8 cellular contexts compared by ENCODE assay signal in the genomic region with DNA sequence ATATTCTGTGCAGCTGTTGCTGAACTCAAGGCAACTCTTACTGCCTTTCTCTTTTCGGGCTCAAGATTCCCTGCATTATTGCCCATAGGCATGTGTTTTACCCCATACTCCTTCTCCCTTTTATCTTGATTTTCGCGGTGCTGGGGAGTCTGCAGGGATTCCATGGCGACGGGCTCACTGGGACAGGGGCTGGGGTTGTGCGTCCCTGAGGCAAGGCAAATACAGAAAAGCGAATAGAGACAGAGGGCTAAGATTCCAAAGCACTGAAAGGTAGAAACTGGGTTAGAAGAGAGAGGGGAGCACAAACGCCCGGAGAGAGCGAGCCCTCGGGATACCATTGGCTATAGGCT. TPM values are rescaled to one million over a fixed set of nuclear protein-coding genes. Genes with fewer than 3 reads are reported as not detected.
DNase-seq lines count a peak whose midpoint lies in the region; ATAC-seq and TF ChIP-seq lines count a peak whose summit lies in the region.

No MANE protein-coding gene starts in this region.

- TF ChIP-seq CTCF in AG04450 (IDR thresholded peaks at IDR 0.05; ENCODE audit: low read depth, low read length) (no peak), neural progenitor cell (IDR thresholded peaks at IDR 0.05) (no peak)

- H3K36me3 Mint-ChIP-seq in effector memory CD8-positive, alpha-beta T cell (ENCODE audit: insufficient read depth), result peaks cover 30% of the 10 kb centered on the region
- H3K36me3 Mint-ChIP-seq in neural progenitor cell, result peaks cover 3% of the 10 kb centered on the region

- no peaks in the 10 kb centered on the region for H3K9me3 Mint-ChIP-seq in effector memory CD8-positive, alpha-beta T cell
- no peaks in the 10 kb centered on the region for H3K9me3 Mint-ChIP-seq in neural progenitor cell

- POLR2A ChIA-PET in AG04450 (lab: Yijun Ruan, JAX), result no interaction called here

- H3K79me2 ChIP-seq in Karpas-422 (ENCODE audit: low read length) (peaks cover 43% of the 10 kb centered on the region), neural progenitor cell (ENCODE audit: low read depth) (peaks cover 43% of the 10 kb centered on the region)

- H3F3A ChIP-seq in neural progenitor cell (ENCODE audit: low read depth), result no peaks in the 10 kb centered on the region

- H3K4me3 Mint-ChIP-seq in effector memory CD8-positive, alpha-beta T cell, result peak overlapping the region; percentile 94 to 95
- H3K4me3 Mint-ChIP-seq in neural progenitor cell, result peak overlapping the region; percentile 100

- H3K9ac ChIP-seq in Karpas-422 (ENCODE audit: low read length) (peak overlapping the region; percentile 89), neural progenitor cell (peak overlapping the region; percentile 57)

- ATAC-seq in GM21381 (IDR thresholded peaks at IDR 0.05; ENCODE audit: unreplicated experiment) (peak; percentile 16), GM18519 (IDR thresholded peaks at IDR 0.05; ENCODE audit: low FRiP score, unreplicated experiment) (no peak)
- peak; percentile 13 for ATAC-seq in effector memory CD8-positive, alpha-beta T cell (replicated peaks)

- peak overlapping the region; percentile 96 for H3K4me2 ChIP-seq in Karpas-422 (ENCODE audit: low read depth, low read length, poor library complexity, severe bottlenecking)
- H3K4me2 ChIP-seq in neural progenitor cell, result peak overlapping the region; percentile 94

- H3K27me3 ChIP-seq in AG04450 (ENCODE audit: control insufficient read depth, insufficient read depth, low read length), result peaks cover 4% of the 10 kb centered on the region
- H3K27me3 ChIP-seq in Karpas-422 (ENCODE audit: low read length), result no peaks in the 10 kb centered on the region; the same call in 1 of the 2 replicates
- H3K27me3 ChIP-seq in neural progenitor cell, result no peaks in the 10 kb centered on the region

- no peaks in the 10 kb centered on the region; the same call in 1 of the 2 replicates for H3K9me3 ChIP-seq in AG04450 (ENCODE audit: control insufficient read depth, insufficient read depth, low read length)
- H3K9me3 ChIP-seq in Karpas-422 (ENCODE audit: low read length), result no peaks in the 10 kb centered on the region
- no peaks in the 10 kb centered on the region for H3K9me3 ChIP-seq in neural progenitor cell (ENCODE audit: low read depth)

- H3K27me3 Mint-ChIP-seq in effector memory CD8-positive, alpha-beta T cell, result no peaks in the 10 kb centered on the region
- peaks cover 9% of the 10 kb centered on the region for H3K27me3 Mint-ChIP-seq in neural progenitor cell (ENCODE audit: insufficient read depth, low read depth)

- peak overlapping the region; percentile 99 for H3K27ac Mint-ChIP-seq in effector memory CD8-positive, alpha-beta T cell
- peak overlapping the region; percentile 98 for H3K27ac Mint-ChIP-seq in neural progenitor cell

- H3K9me2 ChIP-seq in Karpas-422 (replicated peaks; ENCODE audit: insufficient read depth, low read length), result no peaks in the 10 kb centered on the region

- H3K4me3 ChIP-seq in AG04450 (ENCODE audit: low read depth, low read length), result peak overlapping the region; percentile 87
- peak overlapping the region; percentile 94 for H3K4me3 ChIP-seq in Karpas-422 (ENCODE audit: low read length)
- H3K4me3 ChIP-seq in neural progenitor cell, result peak overlapping the region; percentile 70

- H3K4me1 Mint-ChIP-seq in effector memory CD8-positive, alpha-beta T cell (ENCODE audit: low read depth in 2 of 2), result peaks cover 22 to 29% of the 10 kb centered on the region in 2 donors
- peaks cover 16% of the 10 kb centered on the region for H3K4me1 Mint-ChIP-seq in neural progenitor cell

- H2AFZ ChIP-seq in Karpas-422 (ENCODE audit: low read length) (peak overlapping the region; percentile 98), neural progenitor cell (replicated peaks) (peak overlapping the region; percentile 96)

- DNase-seq in AG04450 (ENCODE audit: low read depth, low spot score) (no peak), Karpas-422 (no peak), neural progenitor cell (ENCODE audit: low spot score) (no peak), putamen (ENCODE audit: low spot score) (no peak), cerebellar cortex (ENCODE audit: low spot score) (no peak)
- DNase-seq in effector memory CD8-positive, alpha-beta T cell, result no peak

- H3K4me1 ChIP-seq in Karpas-422 (ENCODE audit: low read length), result peaks cover 19% of the 10 kb centered on the region
- H3K4me1 ChIP-seq in neural progenitor cell, result peaks cover 4% of the 10 kb centered on the region

- CTCF ChIA-PET in AG04450 (lab: Charles Lee), result interaction anchor here (1.1 to 1.4 kb wide), 3 partner anchors 8 to 13 kb away, joined by 3 to 4 read pairs (median 3); no protein-coding TSS in a partner anchor

- peaks cover 10% of the 10 kb centered on the region; the same call in 1 of the 2 replicates for H3K36me3 ChIP-seq in Karpas-422 (ENCODE audit: insufficient read depth, low read length)
- no peaks in the 10 kb centered on the region for H3K36me3 ChIP-seq in neural progenitor cell

- H3K27ac ChIP-seq in AG04450 (ENCODE audit: low read depth, low read length) (peak overlapping the region; percentile 97), Karpas-422 (ENCODE audit: low read length) (no peak overlapping the region), neural progenitor cell (no peak overlapping the region)

- peaks cover 22% of the 10 kb centered on the region for H4K20me1 ChIP-seq in Karpas-422 (ENCODE audit: insufficient read depth, low read depth, low read length)
- peaks cover 8% of the 10 kb centered on the region for H4K20me1 ChIP-seq in neural progenitor cell (ENCODE audit: low read depth)

RNA-seq across cellular contexts. Expression of gene RPP38, which starts 0.5 kb away (rescaled TPM):
- 17.1 and 20.8 TPM in 2 replicates for polyA plus RNA-seq in AG04450 (2011; rRNA removed)
- 11.4 and 20.0 TPM in 2 replicates for polyA minus RNA-seq in AG04450 (2011; rRNA and poly(A)+ RNA removed)
- total RNA-seq in Karpas-422 (2014; rRNA removed; shearing (Covaris generic); ENCODE audit: low replicate concordance), result 18.0 and 24.3 TPM in 2 replicates
- 17.0 and 24.1 TPM in 2 replicates for total RNA-seq in neural progenitor cell (ENCODE audit: low replicate concordance)

RNA-seq across cellular contexts. Expression of gene ACBD7, which starts 8.1 kb away (rescaled TPM):
- polyA plus RNA-seq in AG04450 (2011; rRNA removed), result 0.58 and 0.67 TPM in 2 replicates
- polyA minus RNA-seq in AG04450 (2011; rRNA and poly(A)+ RNA removed), result 1.00 and 1.1 TPM in 2 replicates
- total RNA-seq in Karpas-422 (2014; rRNA removed; shearing (Covaris generic); ENCODE audit: low replicate concordance), result 0.63 and 1.3 TPM in 2 replicates
- total RNA-seq in neural progenitor cell (ENCODE audit: low replicate concordance), result 68.7 and 97.3 TPM in 2 replicates

RNA-seq across cellular contexts. Expression of gene OLAH, which starts 52.9 kb away (rescaled TPM):
- polyA plus RNA-seq in AG04450 (2011; rRNA removed), result 0.12 TPM in 1 of 2 replicates, not detected in the other
- not detected in 2 replicates for polyA minus RNA-seq in AG04450 (2011; rRNA and poly(A)+ RNA removed)
- total RNA-seq in Karpas-422 (2014; rRNA removed; shearing (Covaris generic); ENCODE audit: low replicate concordance), result not detected in 2 replicates
- total RNA-seq in neural progenitor cell (ENCODE audit: low replicate concordance), result not detected in 2 replicates

Comparison
In these comparisons a context has a peak if more than half of its experiments do, and no peak if none do; other contexts are left out.
1. RNA of gene ACBD7, which starts 8.1 kb away (total RNA-seq): 68.7 to 97.3 TPM in neural progenitor cell; 0.63 to 1.3 TPM in Karpas-422; every median in the first group is over 10 times any median in the second.
2. Peak in every context shown above with its lines, with median percentiles within 50 percentile points of each other: H3K4me3 ChIP-seq.